In the genomic region with DNA sequence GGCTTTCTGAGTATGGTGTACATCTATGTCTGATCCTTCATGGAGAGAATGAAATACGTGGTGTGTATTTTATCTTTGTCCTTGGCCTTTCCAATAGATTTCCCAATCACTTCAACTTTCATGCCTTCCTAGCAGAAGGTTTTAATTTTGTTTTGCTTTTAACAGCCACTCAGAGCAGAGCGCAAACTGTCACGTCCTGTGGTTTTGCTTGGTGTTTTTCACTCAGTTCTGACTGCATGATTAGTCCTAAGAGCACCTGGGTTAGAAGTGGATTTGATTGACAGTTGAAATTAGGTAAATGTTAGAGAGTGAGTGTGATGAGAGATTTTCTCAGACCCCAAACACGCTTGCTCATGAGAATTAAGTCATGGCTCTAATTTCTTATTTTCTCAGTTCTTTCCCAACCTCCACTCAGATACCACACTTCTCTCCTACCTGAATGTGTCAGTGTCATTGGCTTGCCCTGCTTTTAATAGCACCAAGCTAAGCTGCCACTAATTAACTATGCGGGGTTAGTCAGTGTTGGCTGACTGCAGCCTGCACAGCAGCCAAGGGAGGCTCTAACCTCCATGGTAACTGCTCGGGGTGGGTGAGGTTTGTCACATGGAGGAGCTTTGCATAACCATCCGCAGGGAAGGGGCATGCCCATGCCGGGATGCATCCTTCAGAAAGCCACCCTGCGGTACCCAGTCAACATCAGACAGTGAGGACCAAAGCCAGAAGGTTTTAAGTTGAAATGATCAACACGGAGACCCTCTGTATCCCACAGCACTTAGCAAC, we compare ENCODE assay signal across 7 cellular contexts.
A peak's percentile ranks its signal among the peaks of the same experiment; 100 is the strongest.
DNase-seq lines count a peak whose midpoint lies in the region; ATAC-seq and TF ChIP-seq lines count a peak whose summit lies in the region.

No MANE protein-coding gene starts in this region.

- H3K36me3 ChIP-seq in IMR-90 (ENCODE audit: control insufficient read depth, insufficient read depth, low read length) = no peaks in the 10 kb centered on the region
- H3K36me3 ChIP-seq in mesendoderm (ENCODE audit: control insufficient read depth, insufficient read depth, low read length) = no peaks in the 10 kb centered on the region

- H3K23ac ChIP-seq in IMR-90 (ENCODE audit: low read depth, low read length) (no peak overlapping the region), mesendoderm (ENCODE audit: low read length) (no peak overlapping the region)

- no TSS peak for BruUV-seq in IMR-90 (replicated peaks; lab: Mats Ljungman, UMichigan)

- H3K4me3 ChIP-seq in IMR-90 (ENCODE audit: insufficient read depth, low read depth, low read length) (no peak overlapping the region), mesendoderm (ENCODE audit: low read length) (no peak overlapping the region)

- no peak for TF ChIP-seq POLR2A in IMR-90 (IDR thresholded peaks at IDR 0.05; ENCODE audit: low read depth, low read length)

- peaks cover 29% of the 10 kb centered on the region for H3K4me1 Mint-ChIP-seq in activated naive CD8-positive, alpha-beta T cell treated with anti-CD3 and anti-CD28 coated beads, Interleukin-2, amount 10 ng/mL, durations not matched to agents 7 days and 5 days

- H4K5ac ChIP-seq in IMR-90 (ENCODE audit: low read depth, low read length) (no peak overlapping the region), mesendoderm (ENCODE audit: low read length) (no peak overlapping the region)

- no peaks in the 10 kb centered on the region for H3K9me3 ChIP-seq in IMR-90 (ENCODE audit: control insufficient read depth, insufficient read depth, low read length)

- H3K4me1 ChIP-seq in IMR-90 (ENCODE audit: control insufficient read depth, insufficient read depth, low read length) (peaks cover 9% of the 10 kb centered on the region; the same call in 1 of the 2 replicates), mesendoderm (ENCODE audit: control insufficient read depth, low read depth, low read length) (no peaks in the 10 kb centered on the region)

- in situ Hi-C loops in IMR-90 (cut with MboI; ENCODE audit: low sequenced_read_pairs) = no loop called here

- H3K27me3 Mint-ChIP-seq in activated naive CD8-positive, alpha-beta T cell treated with anti-CD3 and anti-CD28 coated beads, Interleukin-2, amount 10 ng/mL, durations not matched to agents 7 days and 5 days = no peaks in the 10 kb centered on the region

- H3K14ac ChIP-seq in IMR-90 (replicated peaks; ENCODE audit: low read depth, low read length) = peak overlapping the region; percentile 34; the same call in 1 of the 2 replicates

- no peak overlapping the region for H3K4ac ChIP-seq in IMR-90 (ENCODE audit: low read depth, low read length)
- H3K4ac ChIP-seq in mesendoderm (ENCODE audit: low read depth, low read length) = no peak overlapping the region

- dilution Hi-C loops in IMR-90 (cut with HindIII; ENCODE audit: low sequenced_read_pairs, unreplicated experiment) = no loop called here

- intact Hi-C loops in IMR-90 (cut with micrococcal nuclease) = no loop called here

- H3K9me3 Mint-ChIP-seq in activated naive CD8-positive, alpha-beta T cell treated with anti-CD3 and anti-CD28 coated beads, Interleukin-2, amount 10 ng/mL, durations not matched to agents 7 days and 5 days = no peaks in the 10 kb centered on the region

- no peak overlapping the region for H2AK9ac ChIP-seq in IMR-90 (replicated peaks; ENCODE audit: low read depth, low read length, poor library complexity)

- POLR2A ChIA-PET in IMR-90 (lab: Charles Lee; ENCODE audit: unreplicated experiment) = no interaction called here
- POLR2A ChIA-PET in activated naive CD8-positive, alpha-beta T cell treated with anti-CD3 and anti-CD28 coated beads, Interleukin-2, amount 10 ng/mL, durations not matched to agents 7 days and 5 days (lab: Charles Lee) = interaction anchor here (1.5 to 2.3 kb wide), 2 partner anchors 174 to 228 kb away, joined by 6 to 9 read pairs; a partner anchor contains a TSS

- ATAC-seq in GM18508 (IDR thresholded peaks at IDR 0.05; ENCODE audit: insufficient read depth, unreplicated experiment) (peak; percentile 77), GM21515 (IDR thresholded peaks at IDR 0.05; ENCODE audit: unreplicated experiment) (peak; percentile 93), IMR-90 (ENCODE audit: low read depth) (no peak)
- peak; percentile 93 for ATAC-seq in activated naive CD8-positive, alpha-beta T cell treated with anti-CD3 and anti-CD28 coated beads, Interleukin-2, amount 10 ng/mL, durations not matched to agents 7 days and 5 days (ENCODE audit: low read depth)

- H3K27me3 ChIP-seq in IMR-90 (ENCODE audit: control insufficient read depth, insufficient read depth, low read length) (no peaks in the 10 kb centered on the region), mesendoderm (ENCODE audit: insufficient read depth, low read length, poor library complexity) (no peaks in the 10 kb centered on the region)

- H3K9ac ChIP-seq in IMR-90 (ENCODE audit: low read depth, low read length) = no peak overlapping the region
- no peak overlapping the region for H3K9ac ChIP-seq in mesendoderm (ENCODE audit: low read length)

- DNase-seq in IMR-90 = no peak
- peak; percentile 39 for DNase-seq in activated naive CD8-positive, alpha-beta T cell treated with anti-CD3 and anti-CD28 coated beads, Interleukin-2, amount 10 ng/mL, durations not matched to agents 7 days and 5 days
- DNase-seq in mesendoderm = peak; percentile 40
- DNase-seq in NCI-H2081 (lab: John Stamatoyannopoulos, UW) = no peak
- DNase-seq in NCI-H774 (lab: John Stamatoyannopoulos, UW) = no peak

- H3K4me2 ChIP-seq in IMR-90 (ENCODE audit: low read depth, low read length) = no peak overlapping the region
- H3K4me2 ChIP-seq in mesendoderm (ENCODE audit: low read length) = no peak overlapping the region

- peak overlapping the region; percentile 71 for H3K4me3 Mint-ChIP-seq in activated naive CD8-positive, alpha-beta T cell treated with anti-CD3 and anti-CD28 coated beads, Interleukin-2, amount 10 ng/mL, durations not matched to agents 7 days and 5 days

- H3K18ac ChIP-seq in IMR-90 (ENCODE audit: low read depth, low read length) (no peak overlapping the region), mesendoderm (ENCODE audit: low read length) (no peak overlapping the region)

- peak overlapping the region; percentile 43; the same call in 1 of the 2 replicates for H2BK20ac ChIP-seq in IMR-90 (ENCODE audit: low read depth, low read length)

- H4K8ac ChIP-seq in IMR-90 (ENCODE audit: low read depth in 2 of 2, low read length in 2 of 2) = no peak overlapping the region
- no peak overlapping the region for H4K8ac ChIP-seq in mesendoderm (ENCODE audit: low read depth, low read length)

- H3K27ac ChIP-seq in IMR-90 (ENCODE audit: insufficient read depth, low read length) (no peak overlapping the region), mesendoderm (ENCODE audit: low read depth, low read length) (no peak overlapping the region)

- H4K91ac ChIP-seq in IMR-90 (ENCODE audit: insufficient read depth, low read depth, low read length) = no peak overlapping the region

- H4K20me1 ChIP-seq in IMR-90 (ENCODE audit: insufficient read depth, low read length) = no peaks in the 10 kb centered on the region

- H2AK5ac ChIP-seq in IMR-90 (ENCODE audit: low read depth, low read length) (no peak overlapping the region), mesendoderm (ENCODE audit: low read length) (no peak overlapping the region)

- TF ChIP-seq CTCF in IMR-90 (conservative IDR thresholded peaks at IDR 0.05; ENCODE audit: low read depth, low read length) = no peak

- H3K9me1 ChIP-seq in IMR-90 (ENCODE audit: insufficient read depth, low read length) = peaks cover 11% of the 10 kb centered on the region; the same call in 1 of the 2 replicates

- CTCF ChIA-PET in IMR-90 (lab: Yijun Ruan, JAX) = no interaction called here

- H2BK120ac ChIP-seq in IMR-90 (ENCODE audit: low read depth, low read length) = peak overlapping the region; percentile 1; the same call in 1 of the 2 replicates
- no peak overlapping the region for H2BK120ac ChIP-seq in mesendoderm (ENCODE audit: low read depth, low read length)

- H2BK5ac ChIP-seq in IMR-90 (ENCODE audit: low read depth, low read length, poor library complexity, severe bottlenecking) = no peak overlapping the region
- no peak overlapping the region for H2BK5ac ChIP-seq in mesendoderm (ENCODE audit: low read length)

- peak overlapping the region; percentile 87 for H3K27ac Mint-ChIP-seq in activated naive CD8-positive, alpha-beta T cell treated with anti-CD3 and anti-CD28 coated beads, Interleukin-2, amount 10 ng/mL, durations not matched to agents 7 days and 5 days

- no peak overlapping the region for H2AFZ ChIP-seq in IMR-90 (replicated peaks; ENCODE audit: low read length, poor library complexity)

- 72% methylated on average over 3 of the region's 10 CpGs; no CpG with 5 or more reads in 1 of the 2 experiments for WGBS in IMR-90 (ENCODE audit: extremely low coverage in 2 of 2, insufficient read length in 1 of 2), 2 experiments
- no CpG with 5 or more reads among the region's 10 CpGs for WGBS in mesendoderm (ENCODE audit: extremely low coverage, insufficient coverage, low lambda C conversion rate)

- H3K56ac ChIP-seq in IMR-90 (ENCODE audit: extremely low read depth, insufficient read depth, low read length) (no peak overlapping the region), mesendoderm (ENCODE audit: low read length) (no peak overlapping the region)

- peak overlapping the region; percentile 30; the same call in 1 of the 3 replicates for H2BK15ac ChIP-seq in IMR-90 (ENCODE audit: low read depth, low read length)
- H2BK15ac ChIP-seq in mesendoderm (replicated peaks; ENCODE audit: low read depth) = no peak overlapping the region

- H3K79me1 ChIP-seq in IMR-90 (ENCODE audit: low read depth in 1 of 2, low read length in 2 of 2) (no peaks in the 10 kb centered on the region), mesendoderm (ENCODE audit: low read length) (no peaks in the 10 kb centered on the region)

- no peaks in the 10 kb centered on the region for H3K79me2 ChIP-seq in mesendoderm (ENCODE audit: control insufficient read depth, insufficient read depth, low read length)

- H3K36me3 Mint-ChIP-seq in activated naive CD8-positive, alpha-beta T cell treated with anti-CD3 and anti-CD28 coated beads, Interleukin-2, amount 10 ng/mL, durations not matched to agents 7 days and 5 days = peaks cover 4% of the 10 kb centered on the region

- no peak for TF ChIP-seq RAD21 in IMR-90 (IDR thresholded peaks at IDR 0.05; ENCODE audit: low read length)

TF ChIP-seq in IMR-90, 13 proteins besides CTCF, POLR2A, EP300 and RAD21 (continues in another document):
- TF ChIP-seq RCOR1 (IDR thresholded peaks at IDR 0.05; ENCODE audit: insufficient replicate concordance, low read length) (no peak), FOS (IDR thresholded peaks at IDR 0.05; ENCODE audit: low read depth, low read length) (no peak), SMC3 (IDR thresholded peaks at IDR 0.05; ENCODE audit: low read depth, low read length) (no peak), NFE2L2 (IDR thresholded peaks at IDR 0.05; ENCODE audit: low read depth, low read length) (no peak)

Comparison
In these comparisons a context has a peak if more than half of its experiments do, and no peak if none do; other contexts are left out.
1. DNase-seq: peak in activated naive CD8-positive, alpha-beta T cell treated with anti-CD3 and anti-CD28 coated beads, Interleukin-2, amount 10 ng/mL, durations not matched to agents 7 days and 5 days (single experiment) and mesendoderm (single experiment); none in IMR-90 (single experiment), NCI-H2081 (0 of 2) and NCI-H774 (single experiment).